8 cellular contexts compared by ENCODE assay signal in the genomic region with DNA sequence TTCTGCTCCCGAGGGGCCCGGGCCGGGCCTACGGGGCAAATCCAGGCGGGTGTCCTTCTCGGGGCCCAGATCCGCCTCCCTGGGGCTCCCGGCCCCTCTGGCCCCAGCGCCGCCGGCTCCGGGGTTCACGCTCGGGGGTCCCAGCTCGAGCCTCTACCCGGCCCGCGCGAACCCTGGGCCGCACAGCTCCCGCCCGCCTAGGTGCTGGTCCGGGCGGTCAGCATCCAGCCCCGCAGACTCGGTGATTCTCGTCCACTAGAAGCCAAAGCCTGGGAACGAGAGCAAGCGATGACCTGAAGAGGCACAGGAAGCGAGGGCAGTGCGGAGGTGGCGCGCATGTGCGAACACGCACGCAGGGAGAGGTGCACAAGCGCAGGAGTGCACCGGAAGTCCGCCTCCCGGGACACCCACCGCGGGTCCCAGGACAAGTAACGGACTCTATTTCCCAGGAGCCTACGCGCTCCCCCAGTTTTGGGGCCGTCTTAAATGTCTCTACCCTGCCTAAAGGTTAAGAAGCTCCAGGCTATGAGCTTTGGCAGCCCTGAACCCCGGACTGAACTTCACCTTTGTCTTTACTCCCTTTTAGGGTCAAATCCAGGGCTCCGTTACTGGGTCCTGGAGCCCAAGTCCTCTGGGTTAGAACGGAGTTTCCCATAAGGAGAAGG. TPM values are rescaled to one million over a fixed set of nuclear protein-coding genes. Genes with fewer than 3 reads are reported as not detected.
DNase-seq lines count a peak whose midpoint lies in the region; ATAC-seq, FAIRE-seq and TF ChIP-seq lines count a peak whose summit lies in the region.
"Not testable (repeated sequence)": the region's sequence is repeated elsewhere in the genome, so short reads cannot be mapped to it uniquely, and the experiment has no call there.

TSS of gene POM121C (minus strand) at position 321 of the 665 bp plus-strand sequence. CDS start 44,803 bp downstream, outside the sequence.

- peak within 1 kb of the TSS; percentile 43 for H3K27ac ChIP-seq in OCI-LY3 (ENCODE audit: low read length)

- ATAC-seq in GM21526 (IDR thresholded peaks at IDR 0.05; ENCODE audit: low FRiP score, unreplicated experiment) (peak; percentile 93), mucosa of descending colon (peak; percentile 100)

- not testable (repeated sequence) for H4K20me1 ChIP-seq in OCI-LY3 (ENCODE audit: insufficient read depth, low read length)

- peak within 1 kb of the TSS; percentile 83 for H3K4me3 ChIP-seq in OCI-LY3 (ENCODE audit: low read length)
- H3K4me3 ChIP-seq in mucosa of descending colon, result peak within 1 kb of the TSS; percentile 61

- H3K4me2 ChIP-seq in OCI-LY3 (ENCODE audit: low read length), result peak within 1 kb of the TSS; percentile 67

- not testable (repeated sequence) for TF ChIP-seq CTCF in D721Med (IDR thresholded peaks at IDR 0.05; ENCODE audit: insufficient read depth, missing control alignments); OCI-LY3 (IDR thresholded peaks at IDR 0.05; ENCODE audit: low read depth, low read length); mucosa of descending colon (IDR thresholded peaks at IDR 0.05)

- H3K4me1 ChIP-seq in OCI-LY3 (ENCODE audit: low read length); mucosa of descending colon (ENCODE audit: low read depth): not testable (repeated sequence)

- not testable (repeated sequence) for H3K27me3 ChIP-seq in OCI-LY3 (ENCODE audit: low read depth, low read length)

- FAIRE-seq in D721Med (lab: Jason Lieb, UNC), result not testable (repeated sequence)

- H3K36me3 ChIP-seq in OCI-LY3 (replicated peaks; ENCODE audit: low read depth, low read length); mucosa of descending colon (ENCODE audit: low read depth): not testable (repeated sequence)

- intact Hi-C loops in mucosa of descending colon (cut with DNase I, micrococcal nuclease), result not testable (repeated sequence)

- peak within 1 kb of the TSS; percentile 81 for H3K9ac ChIP-seq in OCI-LY3 (ENCODE audit: low read length)

- DNase-seq in D721Med (ENCODE audit: insufficient read length, low spot score), result peak; percentile 46
- peak; percentile 70 for DNase-seq in HuH-7 (ENCODE audit: low spot score)
- DNase-seq in activated CD8-positive, alpha-beta memory T cell treated with anti-CD3 and anti-CD28 coated beads, Interleukin-2, amount 50 U/mL, for 48 hours, result peak; percentile 91
- DNase-seq in epidermal melanocyte (ENCODE audit: insufficient read length, low spot score), result peak; percentile 64
- DNase-seq in mucosa of descending colon, result peak; percentile 91 to 96 (median 91)
- DNase-seq in stimulated activated CD8-positive, alpha-beta memory T cell treated with anti-CD3 and anti-CD28 coated beads, Interleukin-4, amount 100 ng/mL, for 1 hour (ENCODE audit: low read depth in 2 of 2, low spot score in 1 of 2), result peak; percentile 62 to 71

- H2AFZ ChIP-seq in OCI-LY3 (ENCODE audit: low read depth, low read length), result 0 out of 2 replicates have a peak within 1 kb of the TSS, but pooled peaks have one; percentile 74

- peaks cover 24% of the 10 kb centered on the region for H3K79me2 ChIP-seq in OCI-LY3 (ENCODE audit: low read length)

- not testable (repeated sequence) for H3K9me3 ChIP-seq in OCI-LY3 (ENCODE audit: insufficient read depth, low read length); mucosa of descending colon

RNA-seq across cellular contexts. Expression of gene POM121C, which starts in this region (rescaled TPM):
- 10 to 100 TPM; 29.2 to 43.7 (median 34.4) TPM for total RNA-seq in mucosa of descending colon

Comparison
In these comparisons a context has a peak if more than half of its experiments do, and no peak if none do; other contexts are left out.
1. Peak in every context shown above with its lines: DNase-seq, ATAC-seq, H3K4me3 ChIP-seq and H3K27ac ChIP-seq.